Comparison of ENCODE assay signal across 1 cellular context in genomic region chr21:41868062-41868710, GRCh38.
A peak's percentile ranks its signal among the peaks of the same experiment; 100 is the strongest.
TF ChIP-seq lines count a peak whose summit lies in the region.

No MANE protein-coding gene starts in this region.

TF ChIP-seq in GM12878, 131 proteins besides CTCF, POLR2A, EP300 and RAD21 (continued from another document):
- no peak for TF ChIP-seq ZBTB4 (CRISPR knock-in tag; IDR thresholded peaks at IDR 0.05)
- no peak for TF ChIP-seq RCOR1 (conservative IDR thresholded peaks at IDR 0.05; ENCODE audit: low read depth, low read length)
- peak; percentile 74 for TF ChIP-seq EED (IDR thresholded peaks at IDR 0.05; ENCODE audit: low read depth)
- no peak for TF ChIP-seq SREBF1 (IDR thresholded peaks at IDR 0.05; ENCODE audit: low read length)
- peak; percentile 53 for TF ChIP-seq RAD51 (IDR thresholded peaks at IDR 0.05)
- TF ChIP-seq HDGF (IDR thresholded peaks at IDR 0.05) = no peak
- TF ChIP-seq HSF1 (IDR thresholded peaks at IDR 0.05; ENCODE audit: low read depth, low read length) = no peak
- TF ChIP-seq RB1 (IDR thresholded peaks at IDR 0.05; ENCODE audit: borderline replicate concordance) = no peak; the same call in 1 of the 2 replicates
- no peak for TF ChIP-seq NKRF (conservative IDR thresholded peaks at IDR 0.05)
- no peak for TF ChIP-seq ZBED1 (IDR thresholded peaks at IDR 0.05; ENCODE audit: borderline replicate concordance)
- no peak for TF ChIP-seq RBBP5 (conservative IDR thresholded peaks at IDR 0.05)
- peak in 1 of 2 experiments; percentile 45; a peak in 1 of 4 replicates for TF ChIP-seq CEBPB (IDR thresholded peaks at IDR 0.05; ENCODE audit: borderline replicate concordance in 1 of 2, low read depth in 2 of 2, low read length in 2 of 2)
- TF ChIP-seq ZSCAN29 (IDR thresholded peaks at IDR 0.05) = no peak
- 0 out of 2 replicates have a peak, but pooled peaks have one; percentile 52 for TF ChIP-seq SMARCA5 (IDR thresholded peaks at IDR 0.05)
- TF ChIP-seq PBX3 (IDR thresholded peaks at IDR 0.05; ENCODE audit: insufficient replicate concordance, low read depth, low read length) = peak; percentile 36
- peak; percentile 54; the same call in 1 of the 2 replicates for TF ChIP-seq CBFB (IDR thresholded peaks at IDR 0.05; ENCODE audit: low read depth)
